ENCODE assay signal across 1 cellular context in the genomic region with DNA sequence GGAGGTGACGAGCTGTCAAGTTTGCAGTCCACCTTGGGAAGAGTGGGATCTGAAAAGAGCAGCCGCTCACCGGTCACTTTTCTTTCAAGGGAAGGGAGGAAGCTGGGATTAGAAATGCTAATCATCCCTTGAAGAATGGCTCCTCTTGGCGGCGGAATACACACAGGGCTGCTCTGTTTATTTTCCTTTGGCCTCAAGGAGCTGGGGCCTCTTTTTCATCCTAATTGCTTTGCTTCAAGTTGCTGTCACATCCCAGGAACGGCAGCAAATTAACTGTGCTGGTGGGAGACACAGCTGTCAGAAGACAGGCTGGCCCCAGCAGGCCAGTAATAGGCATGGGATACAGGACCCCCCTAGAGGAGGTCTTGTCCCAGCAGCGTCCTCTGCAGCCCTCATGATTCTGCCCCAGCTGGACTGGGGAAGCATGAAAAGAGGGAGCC.
TF ChIP-seq lines count a peak whose summit lies in the region.

No MANE protein-coding gene starts in this region.

TF ChIP-seq in neural cell, 6 proteins besides CTCF, POLR2A, EP300 and RAD21 (continued from another document):
- TF ChIP-seq, protein P1, sequence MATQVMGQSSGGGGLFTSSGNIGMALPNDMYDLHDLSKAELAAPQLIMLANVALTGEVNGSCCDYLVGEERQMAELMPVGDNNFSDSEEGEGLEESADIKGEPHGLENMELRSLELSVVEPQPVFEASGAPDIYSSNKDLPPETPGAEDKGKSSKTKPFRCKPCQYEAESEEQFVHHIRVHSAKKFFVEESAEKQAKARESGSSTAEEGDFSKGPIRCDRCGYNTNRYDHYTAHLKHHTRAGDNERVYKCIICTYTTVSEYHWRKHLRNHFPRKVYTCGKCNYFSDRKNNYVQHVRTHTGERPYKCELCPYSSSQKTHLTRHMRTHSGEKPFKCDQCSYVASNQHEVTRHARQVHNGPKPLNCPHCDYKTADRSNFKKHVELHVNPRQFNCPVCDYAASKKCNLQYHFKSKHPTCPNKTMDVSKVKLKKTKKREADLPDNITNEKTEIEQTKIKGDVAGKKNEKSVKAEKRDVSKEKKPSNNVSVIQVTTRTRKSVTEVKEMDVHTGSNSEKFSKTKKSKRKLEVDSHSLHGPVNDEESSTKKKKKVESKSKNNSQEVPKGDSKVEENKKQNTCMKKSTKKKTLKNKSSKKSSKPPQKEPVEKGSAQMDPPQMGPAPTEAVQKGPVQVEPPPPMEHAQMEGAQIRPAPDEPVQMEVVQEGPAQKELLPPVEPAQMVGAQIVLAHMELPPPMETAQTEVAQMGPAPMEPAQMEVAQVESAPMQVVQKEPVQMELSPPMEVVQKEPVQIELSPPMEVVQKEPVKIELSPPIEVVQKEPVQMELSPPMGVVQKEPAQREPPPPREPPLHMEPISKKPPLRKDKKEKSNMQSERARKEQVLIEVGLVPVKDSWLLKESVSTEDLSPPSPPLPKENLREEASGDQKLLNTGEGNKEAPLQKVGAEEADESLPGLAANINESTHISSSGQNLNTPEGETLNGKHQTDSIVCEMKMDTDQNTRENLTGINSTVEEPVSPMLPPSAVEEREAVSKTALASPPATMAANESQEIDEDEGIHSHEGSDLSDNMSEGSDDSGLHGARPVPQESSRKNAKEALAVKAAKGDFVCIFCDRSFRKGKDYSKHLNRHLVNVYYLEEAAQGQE (IDR thresholded peaks at IDR 0.05; ENCODE audit: borderline replicate concordance): peak; percentile 72
- no peak for TF ChIP-seq EZH2 (IDR thresholded peaks at IDR 0.05; ENCODE audit: borderline replicate concordance, insufficient read depth, low read length, poor library complexity, severe bottlenecking)
TF ChIP-seq in neural cell: peak in this region for 2.
